Comparison of ENCODE assay signal across 17 cellular contexts in genomic region chr14:77544571-77544970, GRCh38. TPM values are rescaled to one million over a fixed set of nuclear protein-coding genes. Genes with fewer than 3 reads are reported as not detected.
"Had no signal": no experiment of that assay in that cellular context is flagged by ENCODE, and none has a peak within 500 bp of the region (broad histone marks: within the 10 kb centered on the region; RNA-seq: fewer than 3 reads in every experiment).

No MANE protein-coding gene starts in this region.

- H3K9me3 Mint-ChIP-seq: activated naive CD4-positive, alpha-beta T cell treated with anti-CD3 and anti-CD28 coated beads, Interleukin-2, amount 10 ng/mL, durations not matched to agents 7 days and 5 days; activated T-helper 2 cell treated with anti-CD3 and anti-CD28 coated beads, Interferon-gamma antibody, Interleukin-2, Interleukin-4, amounts not matched to agents 10 μg/mL and 5 μg/mL and 100 μg/mL, durations not matched to agents 14 hours and 24 hours and 36 hours had no signal

- H3K4me3 Mint-ChIP-seq: activated naive CD4-positive, alpha-beta T cell treated with anti-CD3 and anti-CD28 coated beads, Interleukin-2, amount 10 ng/mL, durations not matched to agents 7 days and 5 days had no signal

- DNase-seq: activated CD4-positive, alpha-beta T cell treated with anti-CD3 and anti-CD28 coated beads for 1 hour; activated CD4-positive, alpha-beta T cell treated with anti-CD3 and anti-CD28 coated beads, Interleukin-2, amount 50 U/mL, for 4 hours; activated naive CD4-positive, alpha-beta T cell treated with anti-CD3 and anti-CD28 coated beads, Interleukin-2, amount 10 ng/mL, durations not matched to agents 7 days and 5 days; activated T-cell treated with anti-CD3 and anti-CD28 coated beads for 4 hours; adrenal gland; caudate nucleus; esophagus squamous epithelium; foreskin fibroblast; hypothalamus; left ventricle myocardium inferior; pancreas; sigmoid colon; stimulated activated CD4-positive, alpha-beta T cell treated with anti-CD3 and anti-CD28 coated beads, Interleukin-12 subunit alpha, Interleukin-12 subunit beta, amount 100 ng/mL, for 4 hours; stimulated activated CD4-positive, alpha-beta T cell treated with anti-CD3 and anti-CD28 coated beads, Interleukin-2, amount 100 ng/mL, for 24 hours; tibial artery had no signal

- H3K27ac Mint-ChIP-seq: activated naive CD4-positive, alpha-beta T cell treated with anti-CD3 and anti-CD28 coated beads, Interleukin-2, amount 10 ng/mL, durations not matched to agents 7 days and 5 days; activated T-helper 2 cell treated with anti-CD3 and anti-CD28 coated beads, Interferon-gamma antibody, Interleukin-2, Interleukin-4, amounts not matched to agents 10 μg/mL and 5 μg/mL and 100 μg/mL, durations not matched to agents 14 hours and 24 hours and 36 hours had no signal

- H3K9me3 ChIP-seq: adrenal gland, esophagus squamous epithelium, left ventricle myocardium inferior, pancreas, sigmoid colon, tibial artery had no signal

- ATAC-seq: pancreas had no signal

- H3K27me3 ChIP-seq: adrenal gland, esophagus squamous epithelium, pancreas, sigmoid colon, tibial artery had no signal

- H3K27me3 Mint-ChIP-seq: activated naive CD4-positive, alpha-beta T cell treated with anti-CD3 and anti-CD28 coated beads, Interleukin-2, amount 10 ng/mL, durations not matched to agents 7 days and 5 days had no signal

- H3K4me3 ChIP-seq: adrenal gland, esophagus squamous epithelium, left ventricle myocardium inferior, pancreas, sigmoid colon, tibial artery had no signal

- H3K36me3 ChIP-seq: pancreas had no signal

- H3K27ac ChIP-seq: esophagus squamous epithelium, left ventricle myocardium inferior, pancreas had no signal

RNA-seq across cellular contexts. Expression of gene ISM2, which starts 46.0 kb away (rescaled TPM):
- total RNA-seq: activated T-helper 2 cell treated with anti-CD3 and anti-CD28 coated beads, Interferon-gamma antibody, Interleukin-2, Interleukin-4, amounts not matched to agents 10 μg/mL and 5 μg/mL and 100 μg/mL, durations not matched to agents 14 hours and 24 hours and 36 hours; left ventricle myocardium inferior; pancreas; T-helper 1 cell treated with Interleukin-12 subunit alpha and Interleukin-12 subunit beta and Interleukin-4 antibody, amounts not matched to agents 30 ng/mL and 1 ng/mL, for 36 hours had no signal
- polyA plus RNA-seq: pancreas had no signal
